8 cellular contexts compared by ENCODE assay signal in the genomic region with DNA sequence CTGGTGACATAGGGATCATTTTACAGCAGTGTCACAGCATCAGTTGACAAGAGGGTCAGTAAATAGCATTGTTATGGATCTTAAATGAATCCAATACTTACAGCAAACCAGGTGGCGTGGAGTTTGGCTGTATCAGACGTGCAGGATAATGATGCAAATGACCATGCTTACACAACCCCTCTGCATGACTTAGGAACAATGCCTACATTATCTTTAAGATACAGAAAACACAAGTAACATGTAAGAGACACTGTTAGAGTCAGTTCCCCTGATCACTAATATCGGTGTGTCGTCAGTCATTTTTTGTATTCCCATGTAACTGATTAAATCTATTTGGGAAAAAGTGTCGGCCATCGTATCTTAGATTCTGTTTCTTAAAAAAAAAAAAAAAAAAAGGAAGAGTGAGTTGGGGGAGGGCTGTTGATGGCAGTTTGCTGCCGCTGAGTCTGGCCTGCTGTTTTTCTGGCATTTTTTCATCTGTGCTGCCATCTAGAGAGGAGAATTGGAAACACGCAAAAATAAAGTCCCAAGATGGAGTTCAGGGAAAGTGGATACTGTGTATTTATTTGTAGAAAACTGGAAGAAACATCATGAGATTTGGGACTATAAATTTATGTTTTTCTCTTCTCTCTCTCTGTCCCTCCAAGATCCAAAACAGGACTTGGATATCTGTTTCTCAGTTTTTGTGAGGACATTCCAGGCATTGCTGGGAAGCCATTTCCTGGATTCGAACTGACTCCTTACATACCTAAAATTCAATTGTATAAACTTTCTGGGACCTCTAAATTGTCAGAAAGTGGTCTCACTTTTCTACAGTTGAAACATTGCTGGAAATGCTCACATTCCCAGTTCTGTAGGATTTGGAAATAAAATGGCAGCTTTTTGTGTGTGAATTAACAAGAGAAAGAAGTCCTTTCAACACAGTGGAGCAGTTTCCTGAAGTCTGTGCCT.
A peak's percentile ranks its signal among the peaks of the same experiment; 100 is the strongest.
DNase-seq lines count a peak whose midpoint lies in the region; ATAC-seq and TF ChIP-seq lines count a peak whose summit lies in the region.

No MANE protein-coding gene starts in this region.

- CTCF ChIA-PET in activated CD4-positive, alpha-beta memory T cell treated with anti-CD3 and anti-CD28 coated beads, Interleukin-2, amount 10 ng/mL, durations not matched to agents 7 days and 5 days (lab: Charles Lee) = interaction anchor here (1.1 to 7.8 kb wide), 9 partner anchors 44 to 431 kb away, joined by 3 to 168 read pairs (median 11); no protein-coding TSS in a partner anchor

- no peak overlapping the region for H3K27ac Mint-ChIP-seq in activated CD4-positive, alpha-beta memory T cell treated with anti-CD3 and anti-CD28 coated beads, Interleukin-2, amount 10 ng/mL, durations not matched to agents 7 days and 5 days
- peak overlapping the region in 1 of 2 donors; percentile 16 for H3K27ac Mint-ChIP-seq in natural killer cell treated with Interleukin-12 subunit alpha and Interleukin-12 subunit beta and Interleukin-15 and Interleukin-18, amount 100 ng/mL, for 72 hours

- POLR2A ChIA-PET in activated CD4-positive, alpha-beta memory T cell treated with anti-CD3 and anti-CD28 coated beads, Interleukin-2, amount 10 ng/mL, durations not matched to agents 7 days and 5 days (lab: Charles Lee) = interaction anchor here (0.9 to 3.4 kb wide), 3 partner anchors 68 to 167 kb away, joined by 3 to 19 read pairs (median 17); partner anchors contain the start of gene NFE2L2

- peaks cover 12% of the 10 kb centered on the region for H3K4me1 Mint-ChIP-seq in activated CD4-positive, alpha-beta memory T cell treated with anti-CD3 and anti-CD28 coated beads, Interleukin-2, amount 10 ng/mL, durations not matched to agents 7 days and 5 days
- H3K4me1 Mint-ChIP-seq in natural killer cell treated with Interleukin-12 subunit alpha and Interleukin-12 subunit beta and Interleukin-15 and Interleukin-18, amount 100 ng/mL, for 72 hours (ENCODE audit: low read depth in 2 of 2) = peaks cover 4 to 10% of the 10 kb centered on the region in 2 donors

- H3K36me3 Mint-ChIP-seq in activated CD4-positive, alpha-beta memory T cell treated with anti-CD3 and anti-CD28 coated beads, Interleukin-2, amount 10 ng/mL, durations not matched to agents 7 days and 5 days (ENCODE audit: low read depth) = no peaks in the 10 kb centered on the region
- H3K36me3 Mint-ChIP-seq in natural killer cell treated with Interleukin-12 subunit alpha and Interleukin-12 subunit beta and Interleukin-15 and Interleukin-18, amount 100 ng/mL, for 72 hours = no peaks in the 10 kb centered on the region

- H3K27me3 Mint-ChIP-seq in activated CD4-positive, alpha-beta memory T cell treated with anti-CD3 and anti-CD28 coated beads, Interleukin-2, amount 10 ng/mL, durations not matched to agents 7 days and 5 days = no peaks in the 10 kb centered on the region
- no peaks in the 10 kb centered on the region for H3K27me3 Mint-ChIP-seq in natural killer cell treated with Interleukin-12 subunit alpha and Interleukin-12 subunit beta and Interleukin-15 and Interleukin-18, amount 100 ng/mL, for 72 hours

- no peaks in the 10 kb centered on the region for H3K9me3 Mint-ChIP-seq in activated CD4-positive, alpha-beta memory T cell treated with anti-CD3 and anti-CD28 coated beads, Interleukin-2, amount 10 ng/mL, durations not matched to agents 7 days and 5 days
- no peaks in the 10 kb centered on the region for H3K9me3 Mint-ChIP-seq in natural killer cell treated with Interleukin-12 subunit alpha and Interleukin-12 subunit beta and Interleukin-15 and Interleukin-18, amount 100 ng/mL, for 72 hours

- in situ Hi-C loops in Caki2 (cut with HindIII; ENCODE audit: low pct_unique_long_range_greater_than_20kb, low sequenced_read_pairs) = loop anchor here (5.0 kb wide), 1 partner anchor 165 kb away; no protein-coding TSS in a partner anchor

- H3K4me3 Mint-ChIP-seq in activated CD4-positive, alpha-beta memory T cell treated with anti-CD3 and anti-CD28 coated beads, Interleukin-2, amount 10 ng/mL, durations not matched to agents 7 days and 5 days = no peak overlapping the region
- no peak overlapping the region for H3K4me3 Mint-ChIP-seq in natural killer cell treated with Interleukin-12 subunit alpha and Interleukin-12 subunit beta and Interleukin-15 and Interleukin-18, amount 100 ng/mL, for 72 hours

- ATAC-seq in HG03439 (IDR thresholded peaks at IDR 0.05; ENCODE audit: unreplicated experiment) = peak; percentile 73
- peak; percentile 74 to 75 for ATAC-seq in natural killer cell treated with Interleukin-12 subunit alpha and Interleukin-12 subunit beta and Interleukin-15 and Interleukin-18, amount 100 ng/mL, for 72 hours

- H3K4me3 ChIP-seq in fibroblast of the aortic adventitia (ENCODE audit: low read depth, low read length) = no peak overlapping the region

- TF ChIP-seq CTCF in fibroblast of the aortic adventitia (IDR thresholded peaks at IDR 0.05; ENCODE audit: insufficient read depth, low read length) = peak; percentile 70

- DNase-seq in Caki2 (ENCODE audit: low read depth) (peak; percentile 84), GM19240 (ENCODE audit: insufficient read length, low spot score) (peak; percentile 11), NCI-H524 (lab: John Stamatoyannopoulos, UW) (peak; percentile 42 to 72), fibroblast of the aortic adventitia (ENCODE audit: low read depth) (peak; percentile 91), ecto neural progenitor cell (ENCODE audit: low spot score) (no peak)
- peak; percentile 41 for DNase-seq in activated CD4-positive, alpha-beta memory T cell treated with anti-CD3 and anti-CD28 coated beads, Interleukin-2, amount 10 ng/mL, durations not matched to agents 7 days and 5 days
- no peak for DNase-seq in natural killer cell treated with Interleukin-12 subunit alpha and Interleukin-12 subunit beta and Interleukin-15 and Interleukin-18, amount 100 ng/mL, for 72 hours (ENCODE audit: low spot score)

Comparison
In these comparisons a context has a peak if more than half of its experiments do, and no peak if none do; other contexts are left out.
1. DNase-seq: peak in Caki2 (single experiment), GM19240 (single experiment), NCI-H524 (2 of 2), activated CD4-positive, alpha-beta memory T cell treated with anti-CD3 and anti-CD28 coated beads, Interleukin-2, amount 10 ng/mL, durations not matched to agents 7 days and 5 days (single experiment) and fibroblast of the aortic adventitia (single experiment); none in natural killer cell treated with Interleukin-12 subunit alpha and Interleukin-12 subunit beta and Interleukin-15 and Interleukin-18, amount 100 ng/mL, for 72 hours (single experiment) and ecto neural progenitor cell (single experiment).